ENCODE assay signal across 7 cellular contexts in the genomic region with DNA sequence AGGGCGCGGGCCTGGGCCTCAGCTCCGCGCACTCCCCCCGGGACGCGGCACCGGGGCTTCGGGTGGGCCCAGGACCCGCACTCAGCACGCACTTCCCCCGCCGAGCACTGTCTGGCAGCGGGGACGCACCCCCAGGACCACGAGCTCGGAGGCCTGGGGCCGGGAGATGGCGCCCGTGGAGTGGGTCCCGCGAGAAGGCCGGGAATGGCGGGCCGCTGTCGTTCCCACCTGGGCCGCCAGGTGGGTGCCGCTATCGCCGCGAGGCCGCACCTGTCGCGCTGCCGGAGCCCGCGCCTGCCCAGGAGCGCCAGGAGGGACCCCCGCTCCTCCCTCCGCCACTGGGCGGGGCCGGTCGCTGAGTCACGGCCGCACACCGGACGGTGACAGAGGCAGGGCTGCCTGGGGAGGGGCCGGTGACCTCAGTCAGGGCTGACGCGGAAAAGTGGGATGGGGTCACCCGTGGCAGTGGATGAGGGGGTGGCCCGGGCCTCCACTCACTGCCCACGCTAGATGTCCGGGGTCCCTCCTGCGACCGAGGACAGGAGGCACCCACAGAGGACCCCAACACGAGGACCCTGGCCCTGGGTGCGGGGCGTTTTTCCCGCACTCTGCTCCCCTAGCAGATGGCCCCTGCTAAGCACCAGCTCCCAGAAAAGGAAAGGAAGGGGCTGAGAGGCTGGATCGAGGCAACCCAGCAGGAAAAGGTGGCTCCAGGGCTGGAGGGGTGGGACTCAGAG. TPM values are rescaled to one million over a fixed set of nuclear protein-coding genes. Genes with fewer than 3 reads are reported as not detected.
DNase-seq lines count a peak whose midpoint lies in the region; ATAC-seq and TF ChIP-seq lines count a peak whose summit lies in the region.

No MANE protein-coding gene starts in this region.

- DNase-seq in GM19238 (ENCODE audit: insufficient read length, low spot score) (peak; percentile 74), Panc1 (ENCODE audit: low read depth, low spot score) (no peak), Karpas-422 (no peak)
- DNase-seq in activated naive CD8-positive, alpha-beta T cell treated with anti-CD3 and anti-CD28 coated beads, Interleukin-2, amount 50 U/mL, for 24 hours = peak; percentile 74
- DNase-seq in stimulated activated CD4-positive, alpha-beta T cell treated with anti-CD3 and anti-CD28 coated beads, Interleukin-2, amount 100 ng/mL, for 24 hours = peak; percentile 64 to 74

- BruUV-seq in Panc1 (replicated peaks; lab: Mats Ljungman, UMichigan) = no TSS peak

- intact Hi-C loops in Panc1 (cut with micrococcal nuclease; ENCODE audit: unreplicated experiment) = loop anchor here (5.0 kb wide), 1 partner anchor 127 kb away; no protein-coding TSS in a partner anchor

- no peak overlapping the region for H3K27ac Mint-ChIP-seq in activated naive CD8-positive, alpha-beta T cell treated with anti-CD3 and anti-CD28 coated beads, Interleukin-2, amount 50 U/mL, for 24 hours

- no peaks in the 10 kb centered on the region for H3K9me2 ChIP-seq in Karpas-422 (replicated peaks; ENCODE audit: insufficient read depth, low read length)

- H3K36me3 ChIP-seq in Panc1 (ENCODE audit: control insufficient read depth, insufficient read depth, low read length) (no peaks in the 10 kb centered on the region), iPS-18a (ENCODE audit: control insufficient read depth, low read depth, low read length) (no peaks in the 10 kb centered on the region), Karpas-422 (ENCODE audit: insufficient read depth, low read length) (no peaks in the 10 kb centered on the region)

- in situ Hi-C loops in Panc1 (cut with HindIII; ENCODE audit: low pct_unique_long_range_greater_than_20kb, low sequenced_read_pairs) = no loop called here

- H3K4me3 ChIP-seq in Panc1 (ENCODE audit: low read depth in 2 of 2, low read length in 2 of 2) = peak overlapping the region; percentile 38 to 61
- peak overlapping the region; percentile 52 for H3K4me3 ChIP-seq in iPS-18a (ENCODE audit: low read length)
- H3K4me3 ChIP-seq in Karpas-422 (ENCODE audit: low read length) = no peak overlapping the region

- no peak overlapping the region for H2AFZ ChIP-seq in Karpas-422 (ENCODE audit: low read length)

- H3K4me2 ChIP-seq in Karpas-422 (ENCODE audit: low read depth, low read length, poor library complexity, severe bottlenecking) = no peak overlapping the region

- H3K9ac ChIP-seq in iPS-18a (ENCODE audit: low read length) (no peak overlapping the region), Karpas-422 (ENCODE audit: low read length) (no peak overlapping the region)

- no peaks in the 10 kb centered on the region for H3K36me3 Mint-ChIP-seq in activated naive CD8-positive, alpha-beta T cell treated with anti-CD3 and anti-CD28 coated beads, Interleukin-2, amount 50 U/mL, for 24 hours (ENCODE audit: low read depth)

- peaks cover 32% of the 10 kb centered on the region for H3K4me1 Mint-ChIP-seq in activated naive CD8-positive, alpha-beta T cell treated with anti-CD3 and anti-CD28 coated beads, Interleukin-2, amount 50 U/mL, for 24 hours

- H3K9me3 Mint-ChIP-seq in activated naive CD8-positive, alpha-beta T cell treated with anti-CD3 and anti-CD28 coated beads, Interleukin-2, amount 50 U/mL, for 24 hours = no peaks in the 10 kb centered on the region

- H3K27me3 ChIP-seq in Panc1 (ENCODE audit: control insufficient read depth, insufficient read depth, low read length) (no peaks in the 10 kb centered on the region), iPS-18a (ENCODE audit: control insufficient read depth, insufficient read depth, low read length) (peaks cover 65% of the 10 kb centered on the region), Karpas-422 (ENCODE audit: low read length) (no peaks in the 10 kb centered on the region)

- CTCF ChIA-PET in Panc1 (lab: Charles Lee) = no interaction called here

- H3K27me3 Mint-ChIP-seq in activated naive CD8-positive, alpha-beta T cell treated with anti-CD3 and anti-CD28 coated beads, Interleukin-2, amount 50 U/mL, for 24 hours = peaks cover 4% of the 10 kb centered on the region

- peaks cover 12% of the 10 kb centered on the region; the same call in 1 of the 2 replicates for H4K20me1 ChIP-seq in Karpas-422 (ENCODE audit: insufficient read depth, low read depth, low read length)

- H3K9me3 ChIP-seq in Panc1 (ENCODE audit: control insufficient read depth, insufficient read depth, low read depth, low read length) = no peaks in the 10 kb centered on the region
- no peaks in the 10 kb centered on the region for H3K9me3 ChIP-seq in iPS-18a (ENCODE audit: control insufficient read depth, low read depth, low read length)
- no peaks in the 10 kb centered on the region for H3K9me3 ChIP-seq in Karpas-422 (ENCODE audit: low read length)

- peak; percentile 80 for TF ChIP-seq CTCF in Panc1 (IDR thresholded peaks at IDR 0.05)

- H3K4me3 Mint-ChIP-seq in activated naive CD8-positive, alpha-beta T cell treated with anti-CD3 and anti-CD28 coated beads, Interleukin-2, amount 50 U/mL, for 24 hours = no peak overlapping the region

- H3K4me1 ChIP-seq in Panc1 (ENCODE audit: control insufficient read depth, insufficient read depth, low read length) (peaks cover 45% of the 10 kb centered on the region), iPS-18a (ENCODE audit: control insufficient read depth, low read depth, low read length) (peaks cover 4% of the 10 kb centered on the region), Karpas-422 (ENCODE audit: low read length) (peaks cover 36% of the 10 kb centered on the region)

- H3K79me2 ChIP-seq in Karpas-422 (ENCODE audit: low read length) = no peaks in the 10 kb centered on the region

- ATAC-seq in Panc1 (peak; percentile 15), GM21528 (IDR thresholded peaks at IDR 0.05; ENCODE audit: low FRiP score, unreplicated experiment) (no peak)
- ATAC-seq in activated naive CD8-positive, alpha-beta T cell treated with anti-CD3 and anti-CD28 coated beads, Interleukin-2, amount 50 U/mL, for 24 hours = peak; percentile 37

- POLR2A ChIA-PET in Panc1 (lab: Charles Lee) = interaction anchor here (0.6 kb wide), 2 partner anchors 117 to 149 kb away, joined by 4 to 8 read pairs; no protein-coding TSS in a partner anchor

- peak overlapping the region; percentile 58 for H3K27ac ChIP-seq in Panc1 (ENCODE audit: low read length)
- no peak overlapping the region for H3K27ac ChIP-seq in iPS-18a (ENCODE audit: low read length)
- H3K27ac ChIP-seq in Karpas-422 (ENCODE audit: low read length) = no peak overlapping the region

RNA-seq across cellular contexts. Expression of a gene that starts 6.9 kb away (rescaled TPM):
- 4,502 TPM for total RNA-seq in Panc1 (2021; ENCODE audit: unreplicated experiment)
- 6,760 TPM for polyA plus RNA-seq in Panc1 (2012; ENCODE audit: insufficient read length)
- total RNA-seq in Karpas-422 (2014; rRNA removed; shearing (Covaris generic); ENCODE audit: low replicate concordance) = 2,634 and 2,913 TPM in 2 replicates

RNA-seq across cellular contexts. Expression of a gene that starts 8.7 kb away (rescaled TPM):
- 1.2 TPM for total RNA-seq in Panc1 (2021; ENCODE audit: unreplicated experiment)
- 9.6 TPM for polyA plus RNA-seq in Panc1 (2012; ENCODE audit: insufficient read length)
- 0.63 and 1.2 TPM in 2 replicates for total RNA-seq in Karpas-422 (2014; rRNA removed; shearing (Covaris generic); ENCODE audit: low replicate concordance)

RNA-seq across cellular contexts. Expression of a gene that starts 32.7 kb away (rescaled TPM):
- total RNA-seq in Panc1 (2021; ENCODE audit: unreplicated experiment) = 265 TPM
- 232 TPM for polyA plus RNA-seq in Panc1 (2012; ENCODE audit: insufficient read length)
- 14.8 and 30.9 TPM in 2 replicates for total RNA-seq in Karpas-422 (2014; rRNA removed; shearing (Covaris generic); ENCODE audit: low replicate concordance)

Comparison
In these comparisons a context has a peak if more than half of its experiments do, and no peak if none do; other contexts are left out.
1. DNase-seq: peak in GM19238 (single experiment), activated naive CD8-positive, alpha-beta T cell treated with anti-CD3 and anti-CD28 coated beads, Interleukin-2, amount 50 U/mL, for 24 hours (single experiment) and stimulated activated CD4-positive, alpha-beta T cell treated with anti-CD3 and anti-CD28 coated beads, Interleukin-2, amount 100 ng/mL, for 24 hours (2 of 2); none in Panc1 (single experiment) and Karpas-422 (single experiment).